In genomic region chr7:115087437-115087836, GRCh38 we compare ENCODE assay signal across 10 cellular contexts.
DNase-seq lines count a peak whose midpoint lies in the region; ATAC-seq and TF ChIP-seq lines count a peak whose summit lies in the region.
"Had no signal": no experiment of that assay in that cellular context is flagged by ENCODE, and none has a peak within 500 bp of the region (broad histone marks: within the 10 kb centered on the region; RNA-seq: fewer than 3 reads in every experiment).

No MANE protein-coding gene starts in this region.

- H3K4me1 Mint-ChIP-seq in effector memory CD8-positive, alpha-beta T cell (ENCODE audit: low read depth in 2 of 2), result no peaks in the 10 kb centered on the region

- intact Hi-C loops in left lung (cut with DNase I) (no loop called here), prostate gland (cut with DNase I) (no loop called here)

- TF ChIP-seq POLR2A in prostate gland (IDR thresholded peaks at IDR 0.05), result no peak

- H3K27ac Mint-ChIP-seq in effector memory CD8-positive, alpha-beta T cell, result no peak overlapping the region
- H3K27ac Mint-ChIP-seq: activated CD4-positive, alpha-beta memory T cell treated with anti-CD3 and anti-CD28 coated beads for 36 hours had no signal

- no peaks in the 10 kb centered on the region for H3K36me3 ChIP-seq in HUES6 (ENCODE audit: control insufficient read depth, insufficient read depth, low read length)
- no peaks in the 10 kb centered on the region for H3K36me3 ChIP-seq in left lung
- no peaks in the 10 kb centered on the region for H3K36me3 ChIP-seq in prostate gland

- no peak for TF ChIP-seq CTCF in choroid plexus epithelial cell (conservative IDR thresholded peaks at IDR 0.05; ENCODE audit: low read depth, low read length)
- TF ChIP-seq CTCF in left lung (IDR thresholded peaks at IDR 0.05), result no peak
- no peak for TF ChIP-seq CTCF in prostate gland (IDR thresholded peaks at IDR 0.05)

- 18% methylated on average over 2 of the region's 2 CpGs for WGBS in prostate gland

- DNase-seq in A172 (ENCODE audit: low spot score), result peak; percentile 84
- DNase-seq in choroid plexus epithelial cell (ENCODE audit: low read depth), result peak; percentile 93
- no peak for DNase-seq in left lung
- no peak for DNase-seq in effector memory CD8-positive, alpha-beta T cell
- no peak for DNase-seq in prostate gland (ENCODE audit: low spot score)
- DNase-seq: activated CD4-positive, alpha-beta memory T cell treated with anti-CD3 and anti-CD28 coated beads for 36 hours; RPMI8226 had no signal

- H3K4me1 ChIP-seq in HUES6 (ENCODE audit: control insufficient read depth, insufficient read depth, low read length) (peaks cover 15% of the 10 kb centered on the region), left lung (peaks cover 0 to 12% of the 10 kb centered on the region in 2 donors), prostate gland (replicated peaks) (no peaks in the 10 kb centered on the region)

- no peaks in the 10 kb centered on the region for H3K36me3 Mint-ChIP-seq in effector memory CD8-positive, alpha-beta T cell (ENCODE audit: insufficient read depth)
- H3K36me3 Mint-ChIP-seq: activated CD4-positive, alpha-beta memory T cell treated with anti-CD3 and anti-CD28 coated beads for 36 hours had no signal

- H3K27me3 Mint-ChIP-seq in effector memory CD8-positive, alpha-beta T cell, result no peaks in the 10 kb centered on the region
- H3K27me3 Mint-ChIP-seq: activated CD4-positive, alpha-beta memory T cell treated with anti-CD3 and anti-CD28 coated beads for 36 hours had no signal

- ATAC-seq in left lung (peak; percentile 85), GM21825 (IDR thresholded peaks at IDR 0.05; ENCODE audit: unreplicated experiment) (no peak), HG03460 (IDR thresholded peaks at IDR 0.05; ENCODE audit: unreplicated experiment) (no peak)
- no peak for ATAC-seq in effector memory CD8-positive, alpha-beta T cell (replicated peaks)

- H3K27me3 ChIP-seq in HUES6 (ENCODE audit: control insufficient read depth, insufficient read depth, low read length), result no peaks in the 10 kb centered on the region
- H3K27me3 ChIP-seq in left lung, result no peaks in the 10 kb centered on the region
- no peaks in the 10 kb centered on the region for H3K27me3 ChIP-seq in prostate gland (replicated peaks; ENCODE audit: insufficient read depth)

- H3K27ac ChIP-seq in HUES6 (ENCODE audit: low read depth, low read length), result peak overlapping the region; percentile 10; the same call in 1 of the 2 replicates
- H3K27ac ChIP-seq in left lung, result peak overlapping the region in 1 of 2 donors; percentile 20
- no peak overlapping the region for H3K27ac ChIP-seq in prostate gland

- no peaks in the 10 kb centered on the region for H3K9me3 Mint-ChIP-seq in effector memory CD8-positive, alpha-beta T cell

- no peak overlapping the region for H3K9ac ChIP-seq in HUES6 (ENCODE audit: low read length)

- H3K4me3 ChIP-seq in HUES6 (ENCODE audit: low read depth, low read length) (no peak overlapping the region), choroid plexus epithelial cell (ENCODE audit: low read depth, low read length) (no peak overlapping the region), left lung (no peak overlapping the region), prostate gland (no peak overlapping the region)

- H3K9me3 ChIP-seq in HUES6 (ENCODE audit: control insufficient read depth, insufficient read depth, low read depth, low read length) (no peaks in the 10 kb centered on the region), left lung (no peaks in the 10 kb centered on the region), prostate gland (no peaks in the 10 kb centered on the region)

- no peak overlapping the region for H3K4me3 Mint-ChIP-seq in effector memory CD8-positive, alpha-beta T cell
- H3K4me3 Mint-ChIP-seq: activated CD4-positive, alpha-beta memory T cell treated with anti-CD3 and anti-CD28 coated beads for 36 hours had no signal

Comparison
In these comparisons a context has a peak if more than half of its experiments do, and no peak if none do; other contexts are left out.
1. DNase-seq: peak in A172 (single experiment) and choroid plexus epithelial cell (single experiment); none in left lung (0 of 2), effector memory CD8-positive, alpha-beta T cell (0 of 3) and prostate gland (single experiment).